38 cellular contexts compared by ENCODE assay signal in genomic region chr20:23544133-23544532, GRCh38. TPM values are rescaled to one million over a fixed set of nuclear protein-coding genes. Genes with fewer than 3 reads are reported as not detected.
"Had no signal": no experiment of that assay in that cellular context is flagged by ENCODE, and none has a peak within 500 bp of the region (broad histone marks: within the 10 kb centered on the region; RNA-seq: fewer than 3 reads in every experiment).

No MANE protein-coding gene starts in this region.

- H3K4me2 ChIP-seq: KMS-11 had no signal

- H3K9me3 ChIP-seq: MG63 had no signal

- H3K27me3 ChIP-seq: MG63 had no signal

- H3K4me3 ChIP-seq: MG63 had no signal

- H3K9ac ChIP-seq: KMS-11 had no signal

- H3K27ac ChIP-seq: KMS-11 had no signal

- H3K36me3 ChIP-seq: MG63 had no signal

- DNase-seq: Karpas-422, Kasumi-1, MG63, MM.1S, MV-4-11, NCI-H1048, NCI-H1092, NCI-H1092 treated with DMSO at 0.1 percent for 48 hours, NCI-H1105, NCI-H1105 treated with DMSO at 0.1 percent for 48 hours, NCI-H1417, NCI-H1417 treated with DMSO at 0.1 percent for 48 hours, NCI-H1436, NCI-H1436 treated with DMSO at 0.1 percent for 48 hours, NCI-H146, NCI-H1694, NCI-H1694 treated with DMSO at 0.1 percent for 48 hours, NCI-H187, NCI-H187 treated with DMSO at 0.1 percent for 48 hours, NCI-H1930, NCI-H2029, NCI-H2029 treated with DMSO at 0.1 percent for 48 hours, NCI-H2081, NCI-H2081 treated with DMSO at 0.1 percent for 48 hours, NCI-H2107, NCI-H2171, NCI-H2171 treated with DMSO at 0.1 percent for 48 hours, NCI-H2227 treated with DMSO at 0.1 percent for 48 hours, NCI-H226, NCI-H345, NCI-H446, NCI-H446 treated with DMSO at 0.1 percent for 48 hours, NCI-H510A had no signal

RNA-seq across cellular contexts. Expression of gene CST9L, which starts 24.2 kb away (rescaled TPM):
- total RNA-seq: LHCN-M2, M059J, MCF 10A, NCI-H460 had no signal

RNA-seq across cellular contexts. Expression of gene CST8, which starts 53.2 kb away (rescaled TPM):
- total RNA-seq: LHCN-M2, M059J, MCF 10A, NCI-H460 had no signal
